ENCODE assay signal across 12 cellular contexts in genomic region chr14:52351191-52351560, GRCh38. TPM values are rescaled to one million over a fixed set of nuclear protein-coding genes. Genes with fewer than 3 reads are reported as not detected.
DNase-seq lines count a peak whose midpoint lies in the region; ATAC-seq and TF ChIP-seq lines count a peak whose summit lies in the region.
"Had no signal": no experiment of that assay in that cellular context is flagged by ENCODE, and none has a peak within 500 bp of the region (broad histone marks: within the 10 kb centered on the region; RNA-seq: fewer than 3 reads in every experiment).

No MANE protein-coding gene starts in this region.

- H3K36me3 ChIP-seq in adipocyte (ENCODE audit: control insufficient read depth, insufficient read depth, low read length, severe bottlenecking) (no peaks in the 10 kb centered on the region), left lung (no peaks in the 10 kb centered on the region), suprapubic skin (no peaks in the 10 kb centered on the region), body of pancreas (replicated peaks in 1 of 2; ENCODE audit: insufficient read depth in 1 of 2, low read depth in 2 of 2) (no peaks in the 10 kb centered on the region)

- H3K9me3 Mint-ChIP-seq in activated T-cell treated with anti-CD3 and anti-CD28 coated beads, Interleukin-2, amount 50 U/mL, for 24 hours = no peaks in the 10 kb centered on the region
- H3K9me3 Mint-ChIP-seq: type B pancreatic cell had no signal

- H3K27ac Mint-ChIP-seq in activated T-cell treated with anti-CD3 and anti-CD28 coated beads, Interleukin-2, amount 50 U/mL, for 24 hours = peak overlapping the region; percentile 85

- intact Hi-C loops in left lung (cut with DNase I) = no loop called here
- intact Hi-C loops in body of pancreas (cut with DNase I) = no loop called here

- H3K4me3 ChIP-seq in adipocyte (ENCODE audit: low read length) (peak overlapping the region; percentile 53), left lung (no peak overlapping the region), suprapubic skin (no peak overlapping the region), body of pancreas (no peak overlapping the region)

- no peak overlapping the region for H3K4me3 Mint-ChIP-seq in activated T-cell treated with anti-CD3 and anti-CD28 coated beads, Interleukin-2, amount 50 U/mL, for 24 hours
- H3K4me3 Mint-ChIP-seq: type B pancreatic cell had no signal

- no peak for DNase-seq in activated T-cell treated with anti-CD3 and anti-CD28 coated beads, Interleukin-2, amount 50 U/mL, for 24 hours
- DNase-seq in activated T-cell treated with anti-CD3 and anti-CD28 coated beads for 4 hours (no peak), adipocyte (ENCODE audit: low read depth) (no peak), left lung (no peak), suprapubic skin (ENCODE audit: low spot score in 2 of 2) (no peak), body of pancreas (no peak), NCI-H146 (lab: John Stamatoyannopoulos, UW) (no peak)
- DNase-seq: anterior cingulate cortex had no signal

- peaks cover 66% of the 10 kb centered on the region for H3K4me1 ChIP-seq in adipocyte (ENCODE audit: control insufficient read depth, insufficient read depth, low read length)
- H3K4me1 ChIP-seq in left lung = peaks cover 19 to 26% of the 10 kb centered on the region in 2 donors
- H3K4me1 ChIP-seq in suprapubic skin = peaks cover 31% of the 10 kb centered on the region
- peaks cover 6% of the 10 kb centered on the region for H3K4me1 ChIP-seq in body of pancreas

- ATAC-seq in left lung (peak; percentile 19), body of pancreas (no peak), HG03460 (IDR thresholded peaks at IDR 0.05; ENCODE audit: unreplicated experiment) (no peak)
- ATAC-seq: HCT116 had no signal

- 29% methylated on average over 5 of the region's 5 CpGs for WGBS in suprapubic skin
- WGBS in body of pancreas, 2 donors = 40 to 49% methylated on average over 5 of the region's 5 CpGs

- H3K9ac ChIP-seq in adipocyte (ENCODE audit: low read length) = peak overlapping the region; percentile 45

- H3K4me1 Mint-ChIP-seq in activated T-cell treated with anti-CD3 and anti-CD28 coated beads, Interleukin-2, amount 50 U/mL, for 24 hours (ENCODE audit: low read depth) = peaks cover 72% of the 10 kb centered on the region

- H3K27ac ChIP-seq in left lung (peak overlapping the region in 1 of 2 donors; percentile 71), suprapubic skin (peak overlapping the region; percentile 37), body of pancreas (no peak overlapping the region)

- TF ChIP-seq CTCF in left lung (IDR thresholded peaks at IDR 0.05) (no peak), suprapubic skin (IDR thresholded peaks at IDR 0.05) (no peak), body of pancreas (IDR thresholded peaks at IDR 0.05) (no peak)

- no peak for TF ChIP-seq EP300 in suprapubic skin (IDR thresholded peaks at IDR 0.05)

- H3K36me3 Mint-ChIP-seq in activated T-cell treated with anti-CD3 and anti-CD28 coated beads, Interleukin-2, amount 50 U/mL, for 24 hours (ENCODE audit: low read depth) = no peaks in the 10 kb centered on the region
- H3K36me3 Mint-ChIP-seq: type B pancreatic cell had no signal

- no peaks in the 10 kb centered on the region for H3K27me3 ChIP-seq in adipocyte (replicated peaks; ENCODE audit: control insufficient read depth, insufficient read depth, low read length)
- H3K27me3 ChIP-seq in left lung = peaks cover 0 to 31% of the 10 kb centered on the region in 2 donors
- H3K27me3 ChIP-seq in suprapubic skin = no peaks in the 10 kb centered on the region
- no peaks in the 10 kb centered on the region for H3K27me3 ChIP-seq in body of pancreas

- TF ChIP-seq POLR2A in suprapubic skin (IDR thresholded peaks at IDR 0.05) (no peak), body of pancreas (IDR thresholded peaks at IDR 0.05) (no peak)

- H3K9me3 ChIP-seq in adipocyte (ENCODE audit: control insufficient read depth, low read length) (peaks cover 5% of the 10 kb centered on the region), left lung (no peaks in the 10 kb centered on the region), suprapubic skin (no peaks in the 10 kb centered on the region), body of pancreas (no peaks in the 10 kb centered on the region)

- no peaks in the 10 kb centered on the region for H3K27me3 Mint-ChIP-seq in activated T-cell treated with anti-CD3 and anti-CD28 coated beads, Interleukin-2, amount 50 U/mL, for 24 hours
- H3K27me3 Mint-ChIP-seq: type B pancreatic cell had no signal

RNA-seq across cellular contexts. Expression of gene PTGER2, which starts 37.1 kb away (rescaled TPM):
- total RNA-seq in left lung (10 to 100 TPM in 1 of 2 donors, 1 to 10 TPM in 1; 8.9 to 19.2 TPM), suprapubic skin (1 to 10 TPM in 1 of 4 donors, under 1 TPM in 3; 0.49 to 1.0 (median 0.68) TPM), body of pancreas (1 to 10 TPM in 1 of 2 donors, not detected in 1; 2.3 TPM)
- total RNA-seq: HT1080 had no signal
